Comparison of ENCODE assay signal across 8 cellular contexts in genomic region chr6:170035104-170035503, GRCh38.
"Had no signal": no experiment of that assay in that cellular context is flagged by ENCODE, and none has a peak within 500 bp of the region (broad histone marks: within the 10 kb centered on the region; RNA-seq: fewer than 3 reads in every experiment).

No MANE protein-coding gene starts in this region.

- FAIRE-seq: K562 had no signal

- H3K36me3 ChIP-seq: HAP-1 had no signal

- DNase-seq: H7, IMR-90, KG1 had no signal

- H3K4me3 ChIP-seq: GM23338, HAP-1, K562 had no signal

- ATAC-seq: HCT116, K562 had no signal

- H3K27ac ChIP-seq: HL-60 had no signal

- H3K4me2 ChIP-seq: GM23338 had no signal

- H3K4me1 ChIP-seq: HAP-1 had no signal
